Comparison of ENCODE assay signal across 22 cellular contexts in the genomic region with DNA sequence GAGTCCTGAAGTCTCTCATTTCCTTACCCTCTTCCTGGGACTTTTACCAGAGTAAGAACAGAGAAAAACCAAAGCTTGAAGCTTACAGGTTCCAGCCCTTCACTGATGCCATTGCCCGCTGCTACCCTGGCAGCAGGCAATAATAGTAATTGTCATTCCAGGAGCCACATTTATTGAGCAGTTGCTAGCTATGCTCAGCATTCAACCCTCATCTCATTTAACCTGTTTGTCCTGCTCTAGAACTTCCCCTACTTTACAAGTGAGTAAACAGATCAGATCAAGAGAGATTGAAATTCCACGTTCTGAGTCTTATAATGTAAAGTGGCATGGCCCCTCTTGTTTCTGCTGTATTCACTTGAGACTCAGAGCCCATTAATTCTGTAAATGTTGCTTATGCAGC.
DNase-seq lines count a peak whose midpoint lies in the region; ATAC-seq, FAIRE-seq and TF ChIP-seq lines count a peak whose summit lies in the region.
"Had no signal": no experiment of that assay in that cellular context is flagged by ENCODE, and none has a peak within 500 bp of the region (broad histone marks: within the 10 kb centered on the region; RNA-seq: fewer than 3 reads in every experiment).

No MANE protein-coding gene starts in this region.

- H3K4me1 Mint-ChIP-seq in WTC11 (peaks cover 13% of the 10 kb centered on the region), type B pancreatic cell (ENCODE audit: unreplicated experiment) (peaks cover 29% of the 10 kb centered on the region)
- H3K4me1 Mint-ChIP-seq: CD8-positive, alpha-beta memory T cell; IgD-negative memory B cell had no signal

- H3K27me3 ChIP-seq in HepG2 (ENCODE audit: control insufficient read depth in 1 of 2, insufficient read depth in 2 of 2, low read length in 2 of 2), result no peaks in the 10 kb centered on the region
- no peaks in the 10 kb centered on the region for H3K27me3 ChIP-seq in right lobe of liver
- H3K27me3 ChIP-seq in gastroesophageal sphincter, result no peaks in the 10 kb centered on the region
- H3K27me3 ChIP-seq: BLaER1, Peyer's patch had no signal

- TF ChIP-seq RAD21 in HepG2 (CRISPR knock-in tag; IDR thresholded peaks at IDR 0.05), result no peak

- H3K9me3 Mint-ChIP-seq in WTC11 (no peaks in the 10 kb centered on the region), type B pancreatic cell (no peaks in the 10 kb centered on the region)
- H3K9me3 Mint-ChIP-seq: CD8-positive, alpha-beta memory T cell; HFFc6; IgD-negative memory B cell had no signal

- no peak overlapping the region for H3K4me3 ChIP-seq in HepG2 (replicated peaks in 1 of 3; ENCODE audit: insufficient read depth in 1 of 3, low read depth in 2 of 3, low read length in 3 of 3)
- no peak overlapping the region for H3K4me3 ChIP-seq in right lobe of liver
- H3K4me3 ChIP-seq in mucosa of descending colon, result no peak overlapping the region
- no peak overlapping the region for H3K4me3 ChIP-seq in gastroesophageal sphincter
- H3K4me3 ChIP-seq: BLaER1, Peyer's patch had no signal

- BruUV-seq in HepG2 (replicated peaks; lab: Mats Ljungman, UMichigan), result no TSS peak

- no peaks in the 10 kb centered on the region; the same call in 1 of the 2 replicates for H3K27me3 Mint-ChIP-seq in WTC11 (ENCODE audit: low read depth)
- H3K27me3 Mint-ChIP-seq in type B pancreatic cell, result no peaks in the 10 kb centered on the region

- H3K4me3 Mint-ChIP-seq in WTC11 (no peak overlapping the region), type B pancreatic cell (no peak overlapping the region)
- H3K4me3 Mint-ChIP-seq: CD8-positive, alpha-beta memory T cell; HFFc6; IgD-negative memory B cell had no signal

- H3K36me3 Mint-ChIP-seq in WTC11 (no peaks in the 10 kb centered on the region), type B pancreatic cell (no peaks in the 10 kb centered on the region)
- H3K36me3 Mint-ChIP-seq: CD8-positive, alpha-beta memory T cell; IgD-negative memory B cell had no signal

- no peaks in the 10 kb centered on the region for H4K20me1 ChIP-seq in HepG2 (ENCODE audit: insufficient read depth, low read length)
- H4K20me1 ChIP-seq: BLaER1 had no signal

- H3K27ac ChIP-seq in HepG2 (ENCODE audit: extremely low read length, insufficient read depth, low read length) (no peak overlapping the region), right lobe of liver (no peak overlapping the region), gastroesophageal sphincter (no peak overlapping the region)
- H3K27ac ChIP-seq: BLaER1, Peyer's patch had no signal

- H3K4me2 ChIP-seq in HepG2 (ENCODE audit: low read depth, low read length), result peak overlapping the region; percentile 38; the same call in 1 of the 2 replicates
- H3K4me2 ChIP-seq: BLaER1 had no signal

- no peak overlapping the region for H2AFZ ChIP-seq in HepG2 (ENCODE audit: low read length)

- no peak for TF ChIP-seq EP300 in HepG2 (IDR thresholded peaks at IDR 0.05; ENCODE audit: low read depth in 2 of 2, low read length in 2 of 2)
- no peak for TF ChIP-seq EP300 in HepG2 (CRISPR knock-in tag; IDR thresholded peaks at IDR 0.05; ENCODE audit: borderline replicate concordance)
- TF ChIP-seq EP300 in gastroesophageal sphincter (IDR thresholded peaks at IDR 0.05), result no peak

- POLR2A ChIA-PET in HepG2 (lab: Yijun Ruan, JAX), result interaction anchor here (0.8 to 4.5 kb wide), 4 partner anchors 12 to 38 kb away, joined by 3 to 32 read pairs (median 10); no protein-coding TSS in a partner anchor
- POLR2A ChIA-PET in WTC11 (lab: Charles Lee), result no interaction called here

- peaks cover 56% of the 10 kb centered on the region for H3K4me1 ChIP-seq in HepG2 (ENCODE audit: insufficient read depth, low read length)
- no peaks in the 10 kb centered on the region for H3K4me1 ChIP-seq in right lobe of liver
- H3K4me1 ChIP-seq in mucosa of descending colon (ENCODE audit: low read depth), result no peaks in the 10 kb centered on the region
- H3K4me1 ChIP-seq in gastroesophageal sphincter, result no peaks in the 10 kb centered on the region
- H3K4me1 ChIP-seq: BLaER1, Peyer's patch had no signal

- H3K27ac Mint-ChIP-seq in WTC11 (no peak overlapping the region), type B pancreatic cell (peak overlapping the region; percentile 14)
- H3K27ac Mint-ChIP-seq: CD8-positive, alpha-beta memory T cell; HFFc6; IgD-negative memory B cell had no signal

- H3K36me3 ChIP-seq in HepG2 (replicated peaks in 1 of 2; ENCODE audit: control insufficient read depth in 1 of 2, insufficient read depth in 2 of 2, low read length in 2 of 2) (no peaks in the 10 kb centered on the region), right lobe of liver (no peaks in the 10 kb centered on the region), mucosa of descending colon (ENCODE audit: low read depth) (no peaks in the 10 kb centered on the region), gastroesophageal sphincter (no peaks in the 10 kb centered on the region)
- H3K36me3 ChIP-seq: BLaER1, Peyer's patch had no signal

- TF ChIP-seq POLR2A in HepG2 (IDR thresholded peaks at IDR 0.05; ENCODE audit: insufficient read depth in 1 of 2, low read depth in 2 of 2, low read length in 2 of 2) (no peak), right lobe of liver (IDR thresholded peaks at IDR 0.05) (no peak), gastroesophageal sphincter (IDR thresholded peaks at IDR 0.05) (no peak)

- in situ Hi-C loops in HepG2 (cut with HindIII; ENCODE audit: extremely low pct_ligation_motif_present, low pct_unique_long_range_greater_than_20kb), result no loop called here

- no peak overlapping the region for H3K9ac ChIP-seq in HepG2 (ENCODE audit: insufficient read depth, low read depth, low read length)
- H3K9ac ChIP-seq: BLaER1 had no signal

- WGBS in HepG2 (ENCODE audit: low lambda C conversion rate), result 64% methylated on average over 2 of the region's 2 CpGs
- WGBS in right lobe of liver (ENCODE audit: insufficient coverage, low coverage, low lambda C conversion rate, missing lambda C conversion rate), result 88% methylated on average over 2 of the region's 2 CpGs
- WGBS in gastroesophageal sphincter (ENCODE audit: low coverage in 1 of 2), 2 donors, result 75 to 90% methylated on average over 2 of the region's 2 CpGs

- intact Hi-C loops in HepG2 (cut with micrococcal nuclease; ENCODE audit: unreplicated experiment), result loop anchor here (2.0 kb wide), 1 partner anchor 13 kb away; no protein-coding TSS in a partner anchor
- intact Hi-C loops in right lobe of liver (cut with DNase I), result no loop called here
- intact Hi-C loops in mucosa of descending colon (cut with DNase I, micrococcal nuclease), result no loop called here

- H3K9me3 ChIP-seq in HepG2 (ENCODE audit: low read length) (no peaks in the 10 kb centered on the region), right lobe of liver (no peaks in the 10 kb centered on the region), mucosa of descending colon (no peaks in the 10 kb centered on the region), gastroesophageal sphincter (no peaks in the 10 kb centered on the region)
- H3K9me3 ChIP-seq: BLaER1, Peyer's patch had no signal

- TF ChIP-seq CTCF in HepG2 (CRISPR knock-in tag; IDR thresholded peaks at IDR 0.05) (no peak), right lobe of liver (IDR thresholded peaks at IDR 0.05) (no peak), WTC11 (IDR thresholded peaks at IDR 0.05) (no peak), mucosa of descending colon (IDR thresholded peaks at IDR 0.05) (no peak), type B pancreatic cell (conservative IDR thresholded peaks at IDR 0.05) (no peak), gastroesophageal sphincter (IDR thresholded peaks at IDR 0.05) (no peak)

- FAIRE-seq in HepG2 (lab: Jason Lieb, UNC), result no peak
- FAIRE-seq: GM12892, H54 had no signal

- DNase-seq in HepG2 (ENCODE audit: low spot score) (no peak), right lobe of liver (no peak), WTC11 (ENCODE audit: low spot score) (no peak), mucosa of descending colon (no peak), type B pancreatic cell (ENCODE audit: extremely low spot score, unreplicated experiment) (no peak)
- DNase-seq: CD8-positive, alpha-beta memory T cell; HFFc6; Kasumi-1; NCI-H1105; NCI-H1694 treated with DMSO at 0.1 percent for 48 hours; NCI-H2171; NCI-H446; NCI-H774; Peyer's patch had no signal

- no peak for ATAC-seq in HepG2
- no peak for ATAC-seq in right lobe of liver
- ATAC-seq in WTC11, result peak; percentile 16; the same call in 1 of the 2 replicates
- ATAC-seq in mucosa of descending colon, result peak; percentile 43
- ATAC-seq in GM18870 (IDR thresholded peaks at IDR 0.05; ENCODE audit: unreplicated experiment), result no peak
- ATAC-seq in HG02938 (IDR thresholded peaks at IDR 0.05; ENCODE audit: unreplicated experiment), result no peak
- ATAC-seq in gastroesophageal sphincter, result no peak
- ATAC-seq: Right ventricle myocardium inferior had no signal

- CTCF ChIA-PET in HepG2 (lab: Yijun Ruan, JAX; ENCODE audit: low intra/inter-chr PET ratio, low total read pairs), result no interaction called here
- CTCF ChIA-PET in WTC11 (lab: Charles Lee), result interaction anchor here (0.6 to 1.3 kb wide), 4 partner anchors 32 to 635 kb away, joined by 3 to 4 read pairs (median 3); no protein-coding TSS in a partner anchor

- no peaks in the 10 kb centered on the region for H3K79me2 ChIP-seq in HepG2 (ENCODE audit: insufficient read depth, low read length)

TF ChIP-seq in HepG2, 621 proteins besides CTCF, POLR2A, EP300 and RAD21 (continues in another document):
- TF ChIP-seq, protein P1, sequence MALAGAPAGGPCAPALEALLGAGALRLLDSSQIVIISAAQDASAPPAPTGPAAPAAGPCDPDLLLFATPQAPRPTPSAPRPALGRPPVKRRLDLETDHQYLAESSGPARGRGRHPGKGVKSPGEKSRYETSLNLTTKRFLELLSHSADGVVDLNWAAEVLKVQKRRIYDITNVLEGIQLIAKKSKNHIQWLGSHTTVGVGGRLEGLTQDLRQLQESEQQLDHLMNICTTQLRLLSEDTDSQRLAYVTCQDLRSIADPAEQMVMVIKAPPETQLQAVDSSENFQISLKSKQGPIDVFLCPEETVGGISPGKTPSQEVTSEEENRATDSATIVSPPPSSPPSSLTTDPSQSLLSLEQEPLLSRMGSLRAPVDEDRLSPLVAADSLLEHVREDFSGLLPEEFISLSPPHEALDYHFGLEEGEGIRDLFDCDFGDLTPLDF (CRISPR knock-in tag; IDR thresholded peaks at IDR 0.05), result no peak

TF ChIP-seq in WTC11, 78 proteins besides CTCF, POLR2A, EP300 and RAD21 (continues in another document):
- TF ChIP-seq RORB (CRISPR knock-in tag; IDR thresholded peaks at IDR 0.05) (no peak), NR2C2 (CRISPR knock-in tag; IDR thresholded peaks at IDR 0.05) (no peak), HMGA2 (CRISPR knock-in tag; IDR thresholded peaks at IDR 0.05) (no peak), ZNF138 (CRISPR knock-in tag; conservative IDR thresholded peaks at IDR 0.05) (no peak), SMAD3 (CRISPR knock-in tag; IDR thresholded peaks at IDR 0.05; ENCODE audit: borderline replicate concordance) (no peak)
- TF ChIP-seq, protein P2, sequence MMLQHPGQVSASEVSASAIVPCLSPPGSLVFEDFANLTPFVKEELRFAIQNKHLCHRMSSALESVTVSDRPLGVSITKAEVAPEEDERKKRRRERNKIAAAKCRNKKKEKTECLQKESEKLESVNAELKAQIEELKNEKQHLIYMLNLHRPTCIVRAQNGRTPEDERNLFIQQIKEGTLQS (CRISPR knock-in tag; conservative IDR thresholded peaks at IDR 0.05), result no peak

Comparison
In these comparisons a context has a peak if more than half of its experiments do, and no peak if none do; other contexts are left out.
1. ATAC-seq: peak in WTC11 (single experiment) and mucosa of descending colon (single experiment); none in HepG2 (single experiment), right lobe of liver (0 of 4), GM18870 (single experiment), HG02938 (single experiment) and gastroesophageal sphincter (single experiment).